Comparison of ENCODE assay signal across 8 cellular contexts in genomic region chr1:148402152-148403084, GRCh38.
DNase-seq lines count a peak whose midpoint lies in the region; ATAC-seq and TF ChIP-seq lines count a peak whose summit lies in the region.
"Not testable (repeated sequence)": the region's sequence is repeated elsewhere in the genome, so short reads cannot be mapped to it uniquely, and the experiment has no call there.

No MANE protein-coding gene starts in this region.

- peaks cover 54% of the 10 kb centered on the region for H3K4me1 Mint-ChIP-seq in activated naive CD4-positive, alpha-beta T cell treated with anti-CD3 and anti-CD28 coated beads, Interleukin-2, amount 10 ng/mL, durations not matched to agents 7 days and 5 days
- H3K4me1 Mint-ChIP-seq in stimulated activated effector memory CD8-positive, alpha-beta T cell treated with anti-CD3 and anti-CD28 coated beads, Interleukin-12 subunit alpha, Interleukin-12 subunit beta, amount 100 ng/mL, for 72 hours, result peaks cover 38% of the 10 kb centered on the region

- CTCF ChIA-PET in activated naive CD4-positive, alpha-beta T cell treated with anti-CD3 and anti-CD28 coated beads, Interleukin-2, amount 10 ng/mL, durations not matched to agents 7 days and 5 days (lab: Charles Lee), result not testable (repeated sequence)

- not testable (repeated sequence) for H3K9me3 ChIP-seq in GM23248 (ENCODE audit: low read depth); neural cell (ENCODE audit: low read length)

- H4K20me1 ChIP-seq in GM23248 (ENCODE audit: insufficient read depth); neural cell (ENCODE audit: insufficient read depth): not testable (repeated sequence)

- peak overlapping the region; percentile 88 for H3K9ac ChIP-seq in GM23248
- H3K9ac ChIP-seq in neural cell (ENCODE audit: low read length), result peak overlapping the region; percentile 64

- peak overlapping the region; percentile 98 for H3K27ac Mint-ChIP-seq in activated naive CD4-positive, alpha-beta T cell treated with anti-CD3 and anti-CD28 coated beads, Interleukin-2, amount 10 ng/mL, durations not matched to agents 7 days and 5 days
- peak overlapping the region; percentile 97 for H3K27ac Mint-ChIP-seq in stimulated activated effector memory CD8-positive, alpha-beta T cell treated with anti-CD3 and anti-CD28 coated beads, Interleukin-12 subunit alpha, Interleukin-12 subunit beta, amount 100 ng/mL, for 72 hours

- peak overlapping the region; percentile 73 for H3K27ac ChIP-seq in GM23248
- peak overlapping the region; percentile 8 for H3K27ac ChIP-seq in neural cell (ENCODE audit: low read length)

- not testable (repeated sequence) for TF ChIP-seq CTCF in neural cell (IDR thresholded peaks at IDR 0.05; ENCODE audit: poor library complexity, severe bottlenecking)

- H3F3A ChIP-seq in GM23248 (ENCODE audit: insufficient read depth), result 0 out of 2 replicates have a peak, but pooled peaks cover 10% of the 10 kb centered on the region
- not testable (repeated sequence) for H3F3A ChIP-seq in neural cell (ENCODE audit: insufficient read depth, low read length, poor library complexity, severe bottlenecking)

- peak; percentile 97 for ATAC-seq in stimulated activated effector memory CD8-positive, alpha-beta T cell treated with anti-CD3 and anti-CD28 coated beads, Interleukin-12 subunit alpha, Interleukin-12 subunit beta, amount 100 ng/mL, for 72 hours

- H3K4me3 ChIP-seq in GM23248, result peak overlapping the region; percentile 87
- H3K4me3 ChIP-seq in neural cell (ENCODE audit: low read length), result peak overlapping the region; percentile 67

- not testable (repeated sequence) for H3K79me2 ChIP-seq in GM23248 (ENCODE audit: insufficient read depth); neural cell (replicated peaks; ENCODE audit: insufficient read depth, low read length)

- WGBS in GM23248 (ENCODE audit: low coverage in 1 of 2, low lambda C conversion rate in 2 of 2, missing lambda C conversion rate in 2 of 2), 2 experiments, result 4 to 5% methylated on average over 45 of the region's 45 CpGs

- H3K27me3 Mint-ChIP-seq in activated naive CD4-positive, alpha-beta T cell treated with anti-CD3 and anti-CD28 coated beads, Interleukin-2, amount 10 ng/mL, durations not matched to agents 7 days and 5 days, result not testable (repeated sequence)

- not testable (repeated sequence) for TF ChIP-seq EP300 in neural cell (conservative IDR thresholded peaks at IDR 0.05; ENCODE audit: poor library complexity, severe bottlenecking)

- in situ Hi-C loops in GM23248 (cut with MboI), result not testable (repeated sequence)

- peak; percentile 64 for DNase-seq in EL
- peak; percentile 73 for DNase-seq in GM23248
- peak; percentile 77 for DNase-seq in LHCN-M2 (ENCODE audit: low read depth)
- DNase-seq in SKM-1 treated with dmso at 0.1 percent for 144 hours (lab: John Stamatoyannopoulos, UW; ENCODE audit: unreplicated experiment), result peak; percentile 83
- peak; percentile 93 for DNase-seq in activated naive CD4-positive, alpha-beta T cell treated with anti-CD3 and anti-CD28 coated beads, Interleukin-2, amount 10 ng/mL, durations not matched to agents 7 days and 5 days
- DNase-seq in germinal center (ENCODE audit: low spot score), result peak; percentile 55
- DNase-seq in stimulated activated effector memory CD8-positive, alpha-beta T cell treated with anti-CD3 and anti-CD28 coated beads, Interleukin-12 subunit alpha, Interleukin-12 subunit beta, amount 100 ng/mL, for 72 hours (ENCODE audit: low spot score in 2 of 2), result peak; percentile 63 to 91

- H2AFZ ChIP-seq in GM23248 (peak overlapping the region; percentile 92), neural cell (ENCODE audit: low read depth, low read length) (peak overlapping the region; percentile 45)

- not testable (repeated sequence) for H3K27me3 ChIP-seq in GM23248 (replicated peaks; ENCODE audit: insufficient read depth); neural cell (ENCODE audit: insufficient read depth, low read depth, low read length)

- peak overlapping the region; percentile 78 for H3K4me2 ChIP-seq in GM23248 (ENCODE audit: unreplicated experiment)
- H3K4me2 ChIP-seq in neural cell (ENCODE audit: low read length), result peak overlapping the region; percentile 39

- peaks cover 12% of the 10 kb centered on the region for H3K36me3 Mint-ChIP-seq in activated naive CD4-positive, alpha-beta T cell treated with anti-CD3 and anti-CD28 coated beads, Interleukin-2, amount 10 ng/mL, durations not matched to agents 7 days and 5 days
- H3K36me3 Mint-ChIP-seq in stimulated activated effector memory CD8-positive, alpha-beta T cell treated with anti-CD3 and anti-CD28 coated beads, Interleukin-12 subunit alpha, Interleukin-12 subunit beta, amount 100 ng/mL, for 72 hours, result peaks cover 15% of the 10 kb centered on the region

- not testable (repeated sequence) for H3K9me2 ChIP-seq in GM23248 (ENCODE audit: insufficient read depth); neural cell (ENCODE audit: insufficient read depth, low read length)

- H3K4me1 ChIP-seq in GM23248 (ENCODE audit: insufficient read depth), result not testable (repeated sequence)

- H3K36me3 ChIP-seq in GM23248 (ENCODE audit: low read depth); neural cell (ENCODE audit: insufficient read depth, low read length): not testable (repeated sequence)

- TF ChIP-seq RAD21 in neural cell (conservative IDR thresholded peaks at IDR 0.05), result not testable (repeated sequence)

- not testable (repeated sequence) for H3K9me3 Mint-ChIP-seq in activated naive CD4-positive, alpha-beta T cell treated with anti-CD3 and anti-CD28 coated beads, Interleukin-2, amount 10 ng/mL, durations not matched to agents 7 days and 5 days; stimulated activated effector memory CD8-positive, alpha-beta T cell treated with anti-CD3 and anti-CD28 coated beads, Interleukin-12 subunit alpha, Interleukin-12 subunit beta, amount 100 ng/mL, for 72 hours

- H3K4me3 Mint-ChIP-seq in activated naive CD4-positive, alpha-beta T cell treated with anti-CD3 and anti-CD28 coated beads, Interleukin-2, amount 10 ng/mL, durations not matched to agents 7 days and 5 days, result peak overlapping the region; percentile 92
- peak overlapping the region; percentile 82 for H3K4me3 Mint-ChIP-seq in stimulated activated effector memory CD8-positive, alpha-beta T cell treated with anti-CD3 and anti-CD28 coated beads, Interleukin-12 subunit alpha, Interleukin-12 subunit beta, amount 100 ng/mL, for 72 hours

TF ChIP-seq in neural cell, 6 proteins besides CTCF, POLR2A, EP300 and RAD21:
- peak; percentile 12 for TF ChIP-seq SMC3 (conservative IDR thresholded peaks at IDR 0.05; ENCODE audit: poor library complexity)
- peak; percentile 31 for TF ChIP-seq REST (IDR thresholded peaks at IDR 0.05; ENCODE audit: borderline replicate concordance)
- TF ChIP-seq POLR2AphosphoS5 (IDR thresholded peaks at IDR 0.05), result peak; percentile 61

Comparison
In these comparisons a context has a peak if more than half of its experiments do, and no peak if none do; other contexts are left out.
1. Peak in every context shown above with its lines: DNase-seq, ATAC-seq, H3K4me3 ChIP-seq and H3K27ac ChIP-seq.